ENCODE assay signal across 20 cellular contexts in genomic region chr2:158380786-158381185, GRCh38.
A peak's percentile ranks its signal among the peaks of the same experiment; 100 is the strongest.
DNase-seq lines count a peak whose midpoint lies in the region; TF ChIP-seq lines count a peak whose summit lies in the region.
"Had no signal": no experiment of that assay in that cellular context is flagged by ENCODE, and none has a peak within 500 bp of the region (broad histone marks: within the 10 kb centered on the region; RNA-seq: fewer than 3 reads in every experiment).

No MANE protein-coding gene starts in this region.

- DNase-seq in AG10803 (ENCODE audit: low read depth) = peak; percentile 13
- DNase-seq in fibroblast of gingiva (ENCODE audit: low read depth) = peak; percentile 61
- peak; percentile 0 for DNase-seq in fibroblast of the conjunctiva (ENCODE audit: low read depth)
- no peak for DNase-seq in activated T-cell treated with anti-CD3 and anti-CD28 coated beads for 4 hours
- no peak for DNase-seq in T-helper 1 cell
- no peak for DNase-seq in NCI-H146 (lab: John Stamatoyannopoulos, UW)
- DNase-seq: 8988T; ACHN; Caco-2; CD4-positive, CD25-positive, alpha-beta regulatory T cell; CD8-positive, alpha-beta T cell; DMS153; EL; GDM1; GM23248; H7; HCEC 1CT had no signal

- no peak overlapping the region for H3K4me3 ChIP-seq in AG10803 (ENCODE audit: low read length)
- H3K4me3 ChIP-seq: A549, BLaER1, GM12878, GM23248 had no signal

- no peak for TF ChIP-seq CTCF in AG10803 (conservative IDR thresholded peaks at IDR 0.05; ENCODE audit: low read length)

Comparison
In these comparisons a context has a peak if more than half of its experiments do, and no peak if none do; other contexts are left out.
1. DNase-seq: peak in AG10803 (single experiment), fibroblast of gingiva (single experiment) and fibroblast of the conjunctiva (single experiment); none in activated T-cell treated with anti-CD3 and anti-CD28 coated beads for 4 hours (single experiment), T-helper 1 cell (0 of 5) and NCI-H146 (single experiment).